Comparison of ENCODE assay signal across 14 cellular contexts in genomic region chr1:168913711-168914463, GRCh38.
"Had no signal": no experiment of that assay in that cellular context is flagged by ENCODE, and none has a peak within 500 bp of the region (broad histone marks: within the 10 kb centered on the region; RNA-seq: fewer than 3 reads in every experiment).

No MANE protein-coding gene starts in this region.

- H3K9me3 ChIP-seq: thoracic aorta, uterus had no signal

- H3K27me3 ChIP-seq: uterus had no signal

- H3K36me3 ChIP-seq: thoracic aorta, uterus had no signal

- H3K27ac ChIP-seq: parathyroid adenoma, thoracic aorta, uterus had no signal

- H3K4me3 ChIP-seq: thoracic aorta, uterus had no signal

- DNase-seq: activated effector memory CD4-positive, alpha-beta T cell treated with anti-CD3 and anti-CD28 coated beads, Interleukin-2, amount 50 U/mL, for 16 hours; activated T-cell treated with anti-CD3 and anti-CD28 coated beads, Interleukin-2, amount 50 U/mL, for 24 hours; amygdala; hippocampal formation; kidney glomerular epithelial cell; retina; stimulated activated CD4-positive, alpha-beta T cell treated with anti-CD3 and anti-CD28 coated beads, Interleukin-15, amount 100 ng/mL, for 24 hours; stimulated activated CD4-positive, alpha-beta T cell treated with anti-CD3 and anti-CD28 coated beads, Interleukin-4, amount 100 ng/mL, for 24 hours; stimulated activated naive CD8-positive, alpha-beta T cell treated with anti-CD3 and anti-CD28 coated beads, Interleukin-15, amount 100 ng/mL, for 72 hours; uterus had no signal

- H3K4me1 ChIP-seq: uterus had no signal

- ATAC-seq: activated CD4-positive, CD25-positive, alpha-beta regulatory T cell treated with anti-CD3 and anti-CD28 coated beads, Interleukin-2, amount 50 U/mL, for 24 hours; esophagus mucosa; stimulated activated naive CD8-positive, alpha-beta T cell treated with anti-CD3 and anti-CD28 coated beads, Interleukin-15, amount 100 ng/mL, for 72 hours had no signal
